Comparison of ENCODE assay signal across 8 cellular contexts in genomic region chr1:244048566-244049141, GRCh38. TPM values are rescaled to one million over a fixed set of nuclear protein-coding genes. Genes with fewer than 3 reads are reported as not detected.
A peak's percentile ranks its signal among the peaks of the same experiment; 100 is the strongest.
DNase-seq lines count a peak whose midpoint lies in the region; ATAC-seq and TF ChIP-seq lines count a peak whose summit lies in the region.

No MANE protein-coding gene starts in this region.

- no peak overlapping the region for H2BK15ac ChIP-seq in neuronal stem cell (ENCODE audit: low read length)

- peak overlapping the region; percentile 89 for H3K4me3 Mint-ChIP-seq in central memory CD8-positive, alpha-beta T cell

- peak overlapping the region; percentile 74 for H3K27ac ChIP-seq in neuronal stem cell (replicated peaks; ENCODE audit: low read length)

- peaks cover 16% of the 10 kb centered on the region for H3K27me3 Mint-ChIP-seq in central memory CD8-positive, alpha-beta T cell

- TF ChIP-seq RAD21 in Ishikawa (IDR thresholded peaks at IDR 0.05; ENCODE audit: low read depth): no peak

- H3K9me3 Mint-ChIP-seq in central memory CD8-positive, alpha-beta T cell: no peaks in the 10 kb centered on the region

- H3K4me2 ChIP-seq in neuronal stem cell (ENCODE audit: insufficient read depth, low read length, poor library complexity, severe bottlenecking): peak overlapping the region; percentile 31

- H2BK12ac ChIP-seq in neuronal stem cell (ENCODE audit: low read length): no peak overlapping the region

- peaks cover 7% of the 10 kb centered on the region in 2 donors for H3K4me1 ChIP-seq in neuronal stem cell (ENCODE audit: control insufficient read depth in 2 of 2, insufficient read depth in 1 of 2, low read depth in 1 of 2, low read length in 2 of 2)
- H3K4me1 ChIP-seq in BE2C: peaks cover 7% of the 10 kb centered on the region; the same call in 1 of the 2 replicates

- H2AFZ ChIP-seq in neuronal stem cell (ENCODE audit: low read length): no peak overlapping the region

- no peaks in the 10 kb centered on the region for H3K27me3 ChIP-seq in neuronal stem cell (ENCODE audit: control insufficient read depth in 3 of 3, insufficient read depth in 3 of 3, low read depth in 1 of 3, low read length in 3 of 3)
- H3K27me3 ChIP-seq in BE2C: no peaks in the 10 kb centered on the region

- H2BK120ac ChIP-seq in neuronal stem cell (ENCODE audit: low read depth, low read length): no peak overlapping the region

- peak; percentile 76 for DNase-seq in COLO668 (lab: John Stamatoyannopoulos, UW; ENCODE audit: unreplicated experiment)
- no peak for DNase-seq in central memory CD8-positive, alpha-beta T cell (ENCODE audit: low spot score in 2 of 2)
- no peak for DNase-seq in neuronal stem cell (ENCODE audit: low spot score)
- DNase-seq in BE2C: no peak
- DNase-seq in cerebellar cortex (ENCODE audit: low spot score): no peak
- no peak for DNase-seq in islet precursor cell

- peak overlapping the region; percentile 99 for H3K27ac Mint-ChIP-seq in central memory CD8-positive, alpha-beta T cell (ENCODE audit: low read depth)

- H3K4me1 Mint-ChIP-seq in central memory CD8-positive, alpha-beta T cell: peaks cover 22% of the 10 kb centered on the region

- no peaks in the 10 kb centered on the region for H3K79me1 ChIP-seq in neuronal stem cell (ENCODE audit: low read depth, low read length)

- no peak overlapping the region for H3K23ac ChIP-seq in neuronal stem cell (ENCODE audit: low read depth, low read length, poor library complexity)

- H3K4me3 ChIP-seq in neuronal stem cell (ENCODE audit: low read length in 2 of 2) (peak overlapping the region; percentile 86 to 87), BE2C (ENCODE audit: low read depth, low read length) (no peak overlapping the region)

- no peak for TF ChIP-seq CTCF in BE2C (IDR thresholded peaks at IDR 0.05; ENCODE audit: low read depth, low read length)

- H3K9ac ChIP-seq in neuronal stem cell (ENCODE audit: low read depth, low read length, poor library complexity): no peak overlapping the region

- H3K4ac ChIP-seq in neuronal stem cell (ENCODE audit: low read length): no peak overlapping the region

- no peak overlapping the region for H3K14ac ChIP-seq in neuronal stem cell (ENCODE audit: low read length)

- peak overlapping the region; percentile 61 for H3K18ac ChIP-seq in neuronal stem cell (ENCODE audit: low read length)

- ATAC-seq in central memory CD8-positive, alpha-beta T cell (replicated peaks; ENCODE audit: extremely low read depth, poor library complexity, severe bottlenecking): peak; percentile 26
- no peak for ATAC-seq in HG03342 (IDR thresholded peaks at IDR 0.05; ENCODE audit: unreplicated experiment)

- no CpG with 5 or more reads among the region's 81 CpGs for WGBS in neuronal stem cell (ENCODE audit: extremely low coverage in 2 of 2, insufficient read length in 2 of 2, insufficient replicate concordance in 1 of 2), 2 donors

- H3K36me3 Mint-ChIP-seq in central memory CD8-positive, alpha-beta T cell (ENCODE audit: insufficient read depth): peaks cover 21% of the 10 kb centered on the region

- H3K36me3 ChIP-seq in neuronal stem cell (replicated peaks in 1 of 2; ENCODE audit: control insufficient read depth in 2 of 2, insufficient read depth in 2 of 2, low read length in 2 of 2) (no peaks in the 10 kb centered on the region), BE2C (peaks cover 5% of the 10 kb centered on the region)

- H4K8ac ChIP-seq in neuronal stem cell (ENCODE audit: low read depth, low read length): no peak overlapping the region

- H2BK5ac ChIP-seq in neuronal stem cell (ENCODE audit: low read length): no peak overlapping the region

- H4K91ac ChIP-seq in neuronal stem cell (ENCODE audit: low read depth, low read length, poor library complexity): no peak overlapping the region

- H2AK5ac ChIP-seq in neuronal stem cell (ENCODE audit: low read depth, low read length): no peak overlapping the region

- H3K9me3 ChIP-seq in neuronal stem cell (replicated peaks in 1 of 2; ENCODE audit: control insufficient read depth in 2 of 2, insufficient read depth in 1 of 2, low read depth in 1 of 2, low read length in 2 of 2): no peaks in the 10 kb centered on the region
- no peaks in the 10 kb centered on the region for H3K9me3 ChIP-seq in BE2C

- no peak for TF ChIP-seq EP300 in Ishikawa (IDR thresholded peaks at IDR 0.05; ENCODE audit: borderline replicate concordance)

TF ChIP-seq in Ishikawa, 13 proteins besides CTCF, POLR2A, EP300 and RAD21:
- TF ChIP-seq TAF1 (IDR thresholded peaks at IDR 0.05; ENCODE audit: low read depth) (no peak), MAX (IDR thresholded peaks at IDR 0.05) (no peak), ZBTB7A (IDR thresholded peaks at IDR 0.05; ENCODE audit: low read depth) (0 out of 2 replicates have a peak, but pooled peaks have one; percentile 10), TEAD4 (IDR thresholded peaks at IDR 0.05) (no peak), TCF12 (IDR thresholded peaks at IDR 0.05; ENCODE audit: low read depth) (no peak)

RNA-seq across cellular contexts. Expression of gene ZBTB18, which starts 2.4 kb away (rescaled TPM):
- polyA plus RNA-seq in neuronal stem cell (2013, experiment 1 of 2): 29.1 TPM
- 30.0 TPM for polyA plus RNA-seq in neuronal stem cell (2013, experiment 2 of 2)
- 23.9 TPM for polyA plus RNA-seq in BE2C (2012; ENCODE audit: insufficient read depth, insufficient read length, low read depth)
